ENCODE assay signal across 8 cellular contexts in genomic region chr4:86934772-86935498, GRCh38. TPM values are rescaled to one million over a fixed set of nuclear protein-coding genes. Genes with fewer than 3 reads are reported as not detected.
DNase-seq lines count a peak whose midpoint lies in the region; ATAC-seq and TF ChIP-seq lines count a peak whose summit lies in the region.

Gene AFF1, plus strand, starts transcription at chr4:86935011. Its CDS starts 13,523 bp downstream, at chr4:86948534.

- ATAC-seq in HG02763 (IDR thresholded peaks at IDR 0.05; ENCODE audit: unreplicated experiment) (peak; percentile 46), upper lobe of right lung (peak; percentile 97)
- ATAC-seq in activated naive CD8-positive, alpha-beta T cell treated with anti-CD3 and anti-CD28 coated beads, Interleukin-2, amount 50 U/mL, for 24 hours, result peak; percentile 77

- peaks cover 33% of the 10 kb centered on the region for H3K4me1 ChIP-seq in upper lobe of right lung

- intact Hi-C loops in cardiac septum (cut with DNase I) (loop anchor here (1.0 to 2.0 kb wide), 2 partner anchors 72 to 158 kb away; no protein-coding TSS in a partner anchor), posterior vena cava (cut with DNase I) (loop anchor here (2.0 to 10.0 kb wide), 3 partner anchors 72 to 280 kb away; no protein-coding TSS in a partner anchor), upper lobe of right lung (cut with DNase I) (loop anchor here (10.0 kb wide), 1 partner anchor 70 kb away; no protein-coding TSS in a partner anchor)

- DNase-seq in NCI-H1417 treated with DMSO at 0.1 percent for 48 hours (lab: John Stamatoyannopoulos, UW), result peak; percentile 35
- peak; percentile 86 for DNase-seq in SW480 (ENCODE audit: low spot score)
- DNase-seq in activated naive CD8-positive, alpha-beta T cell treated with anti-CD3 and anti-CD28 coated beads, Interleukin-2, amount 50 U/mL, for 24 hours, result peak; percentile 90
- peak; percentile 96 for DNase-seq in cardiac septum (ENCODE audit: low spot score)
- DNase-seq in posterior vena cava (ENCODE audit: low spot score), result peak; percentile 98
- peak; percentile 98 for DNase-seq in upper lobe of right lung

- H3K9me3 Mint-ChIP-seq in activated naive CD8-positive, alpha-beta T cell treated with anti-CD3 and anti-CD28 coated beads, Interleukin-2, amount 50 U/mL, for 24 hours, result no peaks in the 10 kb centered on the region

- peak within 1 kb of the TSS; percentile 87 for H3K4me3 Mint-ChIP-seq in activated naive CD8-positive, alpha-beta T cell treated with anti-CD3 and anti-CD28 coated beads, Interleukin-2, amount 50 U/mL, for 24 hours

- TF ChIP-seq CTCF in GM12874 (IDR thresholded peaks at IDR 0.05; ENCODE audit: insufficient read depth, low read depth, low read length), result peak; percentile 29; the same call in 1 of the 2 replicates
- peak; percentile 42 for TF ChIP-seq CTCF in upper lobe of right lung (IDR thresholded peaks at IDR 0.05)

- H3K27ac ChIP-seq in upper lobe of right lung, result peak within 1 kb of the TSS; percentile 97

- no peaks in the 10 kb centered on the region for H3K27me3 ChIP-seq in upper lobe of right lung

- peaks cover 2% of the 10 kb centered on the region for H3K36me3 Mint-ChIP-seq in activated naive CD8-positive, alpha-beta T cell treated with anti-CD3 and anti-CD28 coated beads, Interleukin-2, amount 50 U/mL, for 24 hours (ENCODE audit: low read depth)

- H3K27ac Mint-ChIP-seq in activated naive CD8-positive, alpha-beta T cell treated with anti-CD3 and anti-CD28 coated beads, Interleukin-2, amount 50 U/mL, for 24 hours, result peak within 1 kb of the TSS; percentile 91

- peak within 1 kb of the TSS; percentile 91 for H3K4me3 ChIP-seq in upper lobe of right lung

- H3K9me3 ChIP-seq in upper lobe of right lung, result no peaks in the 10 kb centered on the region

- peaks cover 55% of the 10 kb centered on the region for H3K4me1 Mint-ChIP-seq in activated naive CD8-positive, alpha-beta T cell treated with anti-CD3 and anti-CD28 coated beads, Interleukin-2, amount 50 U/mL, for 24 hours

- no peaks in the 10 kb centered on the region for H3K36me3 ChIP-seq in upper lobe of right lung

- no peaks in the 10 kb centered on the region for H3K27me3 Mint-ChIP-seq in activated naive CD8-positive, alpha-beta T cell treated with anti-CD3 and anti-CD28 coated beads, Interleukin-2, amount 50 U/mL, for 24 hours

RNA-seq across cellular contexts. Expression of gene AFF1, which starts in this region (rescaled TPM):
- total RNA-seq in cardiac septum (63.4 TPM), posterior vena cava (10 to 100 TPM; 89.5 to 97.5 TPM), upper lobe of right lung (103 TPM)

Comparison
In these comparisons a context has a peak if more than half of its experiments do, and no peak if none do; other contexts are left out.
1. Peak in every context shown above with its lines: DNase-seq, ATAC-seq, H3K4me3 ChIP-seq and H3K27ac ChIP-seq.
2. ATAC-seq: peak in every context shown above with its lines; median percentile 97 in upper lobe of right lung; 77 in activated naive CD8-positive, alpha-beta T cell treated with anti-CD3 and anti-CD28 coated beads, Interleukin-2, amount 50 U/mL, for 24 hours; 46 in HG02763.
3. DNase-seq: peak in every context shown above with its lines; median percentile 98 in posterior vena cava; 98 in upper lobe of right lung; 96 in cardiac septum; 90 in activated naive CD8-positive, alpha-beta T cell treated with anti-CD3 and anti-CD28 coated beads, Interleukin-2, amount 50 U/mL, for 24 hours; 86 in SW480; 35 in NCI-H1417 treated with DMSO at 0.1 percent for 48 hours.